ENCODE assay signal across 9 cellular contexts in genomic region chr20:46117704-46118467, GRCh38. TPM values are rescaled to one million over a fixed set of nuclear protein-coding genes. Genes with fewer than 3 reads are reported as not detected.
DNase-seq lines count a peak whose midpoint lies in the region; ATAC-seq and TF ChIP-seq lines count a peak whose summit lies in the region.
"Had no signal": no experiment of that assay in that cellular context is flagged by ENCODE, and none has a peak within 500 bp of the region (broad histone marks: within the 10 kb centered on the region; RNA-seq: fewer than 3 reads in every experiment).

Gene CD40, plus strand, starts transcription at chr20:46118314. Its CDS starts 30 bp downstream, at chr20:46118344.

- H3K27ac ChIP-seq in colonic mucosa: peak within 1 kb of the TSS; percentile 56
- H3K27ac ChIP-seq: epithelial cell of prostate had no signal

- H4K20me1 ChIP-seq in Loucy (ENCODE audit: insufficient read depth, low read length, poor library complexity, severe bottlenecking): no peaks in the 10 kb centered on the region

- H2AFZ ChIP-seq in Loucy (ENCODE audit: low read length): no peak within 1 kb of the TSS

- H3K79me2 ChIP-seq in Loucy (ENCODE audit: insufficient read depth, low read length): no peaks in the 10 kb centered on the region

- DNase-seq in DMS53 treated with DMSO at 0.1 percent for 48 hours (lab: John Stamatoyannopoulos, UW; ENCODE audit: unreplicated experiment) (peak; percentile 28), colonic mucosa (peak; percentile 85), left kidney (ENCODE audit: low read depth, low spot score) (peak; percentile 70), amniotic stem cell (lab: John Stamatoyannopoulos, UW) (no peak)
- peak; percentile 90 for DNase-seq in activated CD4-positive, alpha-beta T cell treated with anti-CD3 and anti-CD28 coated beads, Interleukin-2, amount 10 ng/mL, durations not matched to agents 24 days and 14 days
- peak; percentile 74 to 81 for DNase-seq in stimulated activated CD4-positive, alpha-beta T cell treated with anti-CD3 and anti-CD28 coated beads, Interleukin-2, amount 100 ng/mL, for 24 hours

- no peaks in the 10 kb centered on the region for H3F3A ChIP-seq in Loucy (ENCODE audit: low read depth)

- peak; percentile 69 for ATAC-seq in GM21576 (IDR thresholded peaks at IDR 0.05; ENCODE audit: unreplicated experiment)

- H3K4me2 ChIP-seq in Loucy (ENCODE audit: low read depth, low read length, poor library complexity, severe bottlenecking): peak within 1 kb of the TSS; percentile 19

- intact Hi-C loops in activated CD4-positive, alpha-beta T cell treated with anti-CD3 and anti-CD28 coated beads, Interleukin-2, amount 10 ng/mL, durations not matched to agents 24 days and 14 days (cut with micrococcal nuclease): no loop called here
- intact Hi-C loops in colonic mucosa (cut with DNase I): no loop called here

- no peaks in the 10 kb centered on the region for H3K9me3 Mint-ChIP-seq in activated CD4-positive, alpha-beta T cell treated with anti-CD3 and anti-CD28 coated beads, Interleukin-2, amount 10 ng/mL, durations not matched to agents 24 days and 14 days

- H3K27ac Mint-ChIP-seq in activated CD4-positive, alpha-beta T cell treated with anti-CD3 and anti-CD28 coated beads, Interleukin-2, amount 10 ng/mL, durations not matched to agents 24 days and 14 days: peak within 1 kb of the TSS; percentile 74

- H3K9ac ChIP-seq in Loucy (ENCODE audit: low read depth, low read length, poor library complexity, severe bottlenecking): peak within 1 kb of the TSS; percentile 4
- H3K9ac ChIP-seq in colonic mucosa (ENCODE audit: low read depth in 2 of 2, low read length in 2 of 2): peak within 1 kb of the TSS in 1 of 2 donors; percentile 61

- H3K27me3 ChIP-seq in Loucy (ENCODE audit: insufficient read depth, low read length, poor library complexity, severe bottlenecking) (no peaks in the 10 kb centered on the region), colonic mucosa (no peaks in the 10 kb centered on the region)

- H3K4me1 ChIP-seq in Loucy (ENCODE audit: insufficient read depth, low read length, poor library complexity, severe bottlenecking) (peaks cover 6% of the 10 kb centered on the region), colonic mucosa (no peaks in the 10 kb centered on the region)

- TF ChIP-seq CTCF in Loucy (conservative IDR thresholded peaks at IDR 0.05; ENCODE audit: low read length) (no peak), colonic mucosa (IDR thresholded peaks at IDR 0.05) (no peak)

- no peaks in the 10 kb centered on the region for H3K36me3 Mint-ChIP-seq in activated CD4-positive, alpha-beta T cell treated with anti-CD3 and anti-CD28 coated beads, Interleukin-2, amount 10 ng/mL, durations not matched to agents 24 days and 14 days (ENCODE audit: low read depth)

- H3K4me3 Mint-ChIP-seq in activated CD4-positive, alpha-beta T cell treated with anti-CD3 and anti-CD28 coated beads, Interleukin-2, amount 10 ng/mL, durations not matched to agents 24 days and 14 days: peak within 1 kb of the TSS; percentile 91

- H3K9me2 ChIP-seq in Loucy (replicated peaks; ENCODE audit: low read depth, low read length): no peaks in the 10 kb centered on the region

- H3K36me3 ChIP-seq in Loucy (ENCODE audit: insufficient read depth, low read length) (no peaks in the 10 kb centered on the region), colonic mucosa (no peaks in the 10 kb centered on the region)

- H3K27me3 Mint-ChIP-seq in activated CD4-positive, alpha-beta T cell treated with anti-CD3 and anti-CD28 coated beads, Interleukin-2, amount 10 ng/mL, durations not matched to agents 24 days and 14 days: peaks cover 26% of the 10 kb centered on the region

- H3K4me3 ChIP-seq in Loucy (ENCODE audit: low read length, poor library complexity, severe bottlenecking) (no peak within 1 kb of the TSS), colonic mucosa (peak within 1 kb of the TSS; percentile 39)

- H3K4me1 Mint-ChIP-seq in activated CD4-positive, alpha-beta T cell treated with anti-CD3 and anti-CD28 coated beads, Interleukin-2, amount 10 ng/mL, durations not matched to agents 24 days and 14 days: peaks cover 14% of the 10 kb centered on the region

- H3K9me3 ChIP-seq in Loucy (ENCODE audit: insufficient read depth, low read depth, low read length): no peaks in the 10 kb centered on the region
- H3K9me3 ChIP-seq in colonic mucosa: no peaks in the 10 kb centered on the region

RNA-seq across cellular contexts. Expression of gene CD40, which starts in this region (rescaled TPM):
- total RNA-seq in activated CD4-positive, alpha-beta T cell treated with anti-CD3 and anti-CD28 coated beads, Interleukin-2, amount 10 ng/mL, durations not matched to agents 24 days and 14 days: 2.5 and 2.7 TPM in 2 replicates
- 1 to 10 TPM; 2.8 to 4.4 TPM for total RNA-seq in colonic mucosa
